Comparison of ENCODE assay signal across 1 cellular context in the genomic region with DNA sequence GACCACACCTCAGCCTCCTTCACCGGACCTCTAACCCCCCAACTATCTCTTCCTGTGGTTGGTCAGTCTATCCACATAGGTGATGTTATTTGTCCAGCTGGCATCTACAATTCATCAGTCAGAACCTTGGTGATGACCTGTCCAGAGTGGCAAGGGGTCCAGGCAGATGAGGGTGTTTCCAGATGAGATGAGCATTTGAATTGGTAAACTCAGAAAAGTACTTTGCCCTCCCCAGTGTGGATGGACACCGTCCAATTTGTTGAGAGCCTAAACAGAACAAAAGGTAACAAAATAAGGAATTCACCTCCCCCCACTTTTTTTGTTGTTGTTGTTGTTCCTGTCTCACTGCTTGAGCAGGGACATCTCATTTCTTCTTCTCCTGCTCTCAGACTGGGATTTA.
TF ChIP-seq lines count a peak whose summit lies in the region.

No MANE protein-coding gene starts in this region.

TF ChIP-seq in HepG2, 621 proteins besides CTCF, POLR2A, EP300 and RAD21 (continued from another document):
- TF ChIP-seq, protein P1, sequence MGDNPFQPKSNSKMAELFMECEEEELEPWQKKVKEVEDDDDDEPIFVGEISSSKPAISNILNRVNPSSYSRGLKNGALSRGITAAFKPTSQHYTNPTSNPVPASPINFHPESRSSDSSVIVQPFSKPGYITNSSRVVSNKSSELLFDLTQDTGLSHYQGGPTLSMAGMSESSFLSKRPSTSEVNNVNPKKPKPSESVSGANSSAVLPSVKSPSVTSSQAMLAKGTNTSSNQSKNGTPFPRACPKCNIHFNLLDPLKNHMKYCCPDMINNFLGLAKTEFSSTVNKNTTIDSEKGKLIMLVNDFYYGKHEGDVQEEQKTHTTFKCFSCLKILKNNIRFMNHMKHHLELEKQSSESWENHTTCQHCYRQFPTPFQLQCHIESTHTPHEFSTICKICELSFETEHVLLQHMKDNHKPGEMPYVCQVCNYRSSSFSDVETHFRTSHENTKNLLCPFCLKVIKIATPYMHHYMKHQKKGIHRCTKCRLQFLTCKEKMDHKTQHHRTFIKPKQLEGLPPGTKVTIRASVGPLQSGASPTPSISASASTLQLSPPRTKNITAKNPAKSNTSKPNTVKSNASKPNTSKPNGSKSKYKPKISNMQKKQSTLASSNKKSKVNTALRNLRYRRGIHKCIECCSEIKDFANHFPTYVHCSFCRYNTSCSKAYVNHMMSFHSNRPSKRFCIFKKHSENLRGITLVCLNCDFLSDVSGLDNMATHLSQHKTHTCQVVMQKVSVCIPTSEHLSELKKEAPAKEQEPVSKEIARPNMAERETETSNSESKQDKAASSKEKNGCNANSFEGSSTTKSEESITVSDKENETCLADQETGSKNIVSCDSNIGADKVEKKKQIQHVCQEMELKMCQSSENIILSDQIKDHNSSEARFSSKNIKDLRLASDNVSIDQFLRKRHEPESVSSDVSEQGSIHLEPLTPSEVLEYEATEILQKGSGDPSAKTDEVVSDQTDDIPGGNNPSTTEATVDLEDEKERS (CRISPR knock-in tag; IDR thresholded peaks at IDR 0.05) = no peak
- TF ChIP-seq, protein P2, sequence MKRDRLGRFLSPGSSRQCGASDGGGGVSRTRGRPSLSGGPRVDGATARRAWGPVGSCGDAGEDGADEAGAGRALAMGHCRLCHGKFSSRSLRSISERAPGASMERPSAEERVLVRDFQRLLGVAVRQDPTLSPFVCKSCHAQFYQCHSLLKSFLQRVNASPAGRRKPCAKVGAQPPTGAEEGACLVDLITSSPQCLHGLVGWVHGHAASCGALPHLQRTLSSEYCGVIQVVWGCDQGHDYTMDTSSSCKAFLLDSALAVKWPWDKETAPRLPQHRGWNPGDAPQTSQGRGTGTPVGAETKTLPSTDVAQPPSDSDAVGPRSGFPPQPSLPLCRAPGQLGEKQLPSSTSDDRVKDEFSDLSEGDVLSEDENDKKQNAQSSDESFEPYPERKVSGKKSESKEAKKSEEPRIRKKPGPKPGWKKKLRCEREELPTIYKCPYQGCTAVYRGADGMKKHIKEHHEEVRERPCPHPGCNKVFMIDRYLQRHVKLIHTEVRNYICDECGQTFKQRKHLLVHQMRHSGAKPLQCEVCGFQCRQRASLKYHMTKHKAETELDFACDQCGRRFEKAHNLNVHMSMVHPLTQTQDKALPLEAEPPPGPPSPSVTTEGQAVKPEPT (CRISPR knock-in tag; IDR thresholded peaks at IDR 0.05; ENCODE audit: low read depth) = no peak
